ENCODE assay signal across 9 cellular contexts in the genomic region with DNA sequence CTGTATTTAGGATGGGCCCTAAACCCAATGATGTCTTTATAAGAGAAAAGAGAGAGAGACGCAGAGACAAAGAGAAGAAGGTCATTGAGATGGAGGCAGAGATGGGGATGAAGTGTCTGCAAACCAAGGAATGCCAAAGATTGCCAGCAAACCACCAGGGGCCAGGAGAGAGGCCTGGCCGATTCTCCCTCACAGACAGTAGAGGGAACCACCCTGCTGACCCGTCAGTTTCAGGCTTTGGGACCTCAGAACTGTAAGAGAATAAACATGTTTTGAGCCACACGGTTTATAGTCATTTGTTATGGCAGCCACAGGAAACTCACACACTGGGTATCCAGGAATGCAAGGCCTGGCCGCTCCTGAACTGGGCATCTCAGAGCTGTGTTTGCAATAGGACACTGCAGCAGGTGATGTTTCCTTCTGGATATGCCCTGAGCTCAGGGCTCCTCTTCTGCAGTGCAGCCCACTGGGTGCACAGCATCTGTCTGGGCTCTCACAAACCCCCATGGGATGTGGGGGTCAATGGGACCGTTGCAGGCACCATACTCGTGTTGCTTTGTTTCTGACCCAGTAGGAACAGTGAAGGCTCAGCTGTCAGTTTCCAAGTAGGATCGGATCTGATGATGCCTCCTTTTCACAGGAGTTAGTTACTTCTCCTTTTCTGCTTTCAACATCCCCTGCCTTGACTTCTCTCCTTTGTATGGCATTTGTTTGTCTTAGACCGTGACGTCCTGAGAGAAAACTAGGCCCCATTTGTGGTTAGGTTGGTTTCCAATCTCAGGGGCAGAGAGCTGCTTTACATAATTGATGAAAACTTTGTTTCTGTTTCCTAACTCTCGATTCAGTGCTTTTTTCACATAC. TPM values are rescaled to one million over a fixed set of nuclear protein-coding genes. Genes with fewer than 3 reads are reported as not detected.
DNase-seq lines count a peak whose midpoint lies in the region; ATAC-seq and TF ChIP-seq lines count a peak whose summit lies in the region.
"Had no signal": no experiment of that assay in that cellular context is flagged by ENCODE, and none has a peak within 500 bp of the region (broad histone marks: within the 10 kb centered on the region; RNA-seq: fewer than 3 reads in every experiment).

No MANE protein-coding gene starts in this region.

- H3K27ac ChIP-seq in CD4-positive, CD25-positive, alpha-beta regulatory T cell (ENCODE audit: insufficient read depth, low read length, poor library complexity, severe bottlenecking), result no peak overlapping the region

- H3K9me3 ChIP-seq in CD4-positive, CD25-positive, alpha-beta regulatory T cell (ENCODE audit: control insufficient read depth in 2 of 2, low read length in 2 of 2), result no peaks in the 10 kb centered on the region

- peaks cover 34% of the 10 kb centered on the region for H3K36me3 Mint-ChIP-seq in CD4-positive, CD25-positive, alpha-beta regulatory T cell
- peaks cover 47% of the 10 kb centered on the region for H3K36me3 Mint-ChIP-seq in activated naive CD8-positive, alpha-beta T cell treated with anti-CD3 and anti-CD28 coated beads for 36 hours
- H3K36me3 Mint-ChIP-seq in chondrocyte (ENCODE audit: low read depth), result peaks cover 19% of the 10 kb centered on the region

- no peaks in the 10 kb centered on the region for H3K27me3 Mint-ChIP-seq in CD4-positive, CD25-positive, alpha-beta regulatory T cell
- no peaks in the 10 kb centered on the region for H3K27me3 Mint-ChIP-seq in activated naive CD8-positive, alpha-beta T cell treated with anti-CD3 and anti-CD28 coated beads for 36 hours
- no peaks in the 10 kb centered on the region for H3K27me3 Mint-ChIP-seq in chondrocyte (ENCODE audit: low read depth)

- no peaks in the 10 kb centered on the region for H3K27me3 ChIP-seq in CD4-positive, CD25-positive, alpha-beta regulatory T cell (ENCODE audit: control insufficient read depth, insufficient read depth, low read length)

- no peak for TF ChIP-seq CTCF in chondrocyte (IDR thresholded peaks at IDR 0.05)

- H3K4me1 Mint-ChIP-seq in CD4-positive, CD25-positive, alpha-beta regulatory T cell, result peaks cover 13 to 82% (median 52%) of the 10 kb centered on the region in 4 donors
- peaks cover 54% of the 10 kb centered on the region for H3K4me1 Mint-ChIP-seq in activated naive CD8-positive, alpha-beta T cell treated with anti-CD3 and anti-CD28 coated beads for 36 hours
- H3K4me1 Mint-ChIP-seq in chondrocyte (ENCODE audit: low read depth), result peaks cover 41% of the 10 kb centered on the region

- no peak overlapping the region for H3K4me3 ChIP-seq in CD4-positive, CD25-positive, alpha-beta regulatory T cell (ENCODE audit: low read depth, low read length)

- peak overlapping the region; percentile 39 to 88 (median 82) for H3K27ac Mint-ChIP-seq in CD4-positive, CD25-positive, alpha-beta regulatory T cell
- H3K27ac Mint-ChIP-seq in activated naive CD8-positive, alpha-beta T cell treated with anti-CD3 and anti-CD28 coated beads for 36 hours, result peak overlapping the region; percentile 56
- H3K27ac Mint-ChIP-seq in chondrocyte (ENCODE audit: unreplicated experiment), result no peak overlapping the region
- H3K27ac Mint-ChIP-seq: HFFc6 had no signal

- peaks cover 0 to 2% (median 0%) of the 10 kb centered on the region in 7 donors for H3K9me3 Mint-ChIP-seq in CD4-positive, CD25-positive, alpha-beta regulatory T cell
- H3K9me3 Mint-ChIP-seq in activated naive CD8-positive, alpha-beta T cell treated with anti-CD3 and anti-CD28 coated beads for 36 hours, result peaks cover 5% of the 10 kb centered on the region
- no peaks in the 10 kb centered on the region for H3K9me3 Mint-ChIP-seq in chondrocyte (ENCODE audit: low read depth)
- H3K9me3 Mint-ChIP-seq: HFFc6 had no signal

- H3K36me3 ChIP-seq in CD4-positive, CD25-positive, alpha-beta regulatory T cell (ENCODE audit: control insufficient read depth, insufficient read depth, low read length), result peaks cover 6% of the 10 kb centered on the region

- peak in 1 of 3 donors; percentile 34 for DNase-seq in CD4-positive, CD25-positive, alpha-beta regulatory T cell
- DNase-seq in activated naive CD8-positive, alpha-beta T cell treated with anti-CD3 and anti-CD28 coated beads for 36 hours, result no peak
- DNase-seq in NCI-H1105 (lab: John Stamatoyannopoulos, UW) (no peak), NCI-H2227 (lab: John Stamatoyannopoulos, UW; ENCODE audit: unreplicated experiment) (no peak), chondrocyte (ENCODE audit: low spot score) (no peak), COLO829 (ENCODE audit: low spot score) (no peak)
- DNase-seq: HFFc6 had no signal

- no peak for ATAC-seq in CD4-positive, CD25-positive, alpha-beta regulatory T cell (ENCODE audit: low read depth in 2 of 2)
- ATAC-seq in GM19351 (IDR thresholded peaks at IDR 0.05; ENCODE audit: unreplicated experiment) (peak; percentile 48), HG03108 (IDR thresholded peaks at IDR 0.05; ENCODE audit: unreplicated experiment) (peak; percentile 48)

- peaks cover 47% of the 10 kb centered on the region for H3K4me1 ChIP-seq in CD4-positive, CD25-positive, alpha-beta regulatory T cell (ENCODE audit: control insufficient read depth, insufficient read depth, low read length, poor library complexity, severe bottlenecking)

- peak overlapping the region in 1 of 4 donors; percentile 87 for H3K4me3 Mint-ChIP-seq in CD4-positive, CD25-positive, alpha-beta regulatory T cell
- no peak overlapping the region for H3K4me3 Mint-ChIP-seq in activated naive CD8-positive, alpha-beta T cell treated with anti-CD3 and anti-CD28 coated beads for 36 hours
- H3K4me3 Mint-ChIP-seq in chondrocyte (ENCODE audit: unreplicated experiment), result no peak overlapping the region

RNA-seq across cellular contexts. Expression of a gene that starts 20.8 kb away (rescaled TPM):
- total RNA-seq in CD4-positive, CD25-positive, alpha-beta regulatory T cell, result 61.3 TPM
- polyA plus RNA-seq in CD4-positive, CD25-positive, alpha-beta regulatory T cell, result 10 to 100 TPM; 42.2 to 58.3 (median 49.1) TPM
- total RNA-seq in activated naive CD8-positive, alpha-beta T cell treated with anti-CD3 and anti-CD28 coated beads for 36 hours, result 10 to 100 TPM; 36.4 to 37.2 TPM
- total RNA-seq in chondrocyte, result 24.0 to 31.9 TPM (median 26.0 TPM) in 3 replicates

RNA-seq across cellular contexts. Expression of a gene that starts 34.0 kb away (rescaled TPM):
- total RNA-seq in CD4-positive, CD25-positive, alpha-beta regulatory T cell, result 72.4 TPM
- 100 to 1,000 TPM in 1 of 4 donors, 10 to 100 TPM in 3; 72.9 to 111 (median 77.8) TPM for polyA plus RNA-seq in CD4-positive, CD25-positive, alpha-beta regulatory T cell
- total RNA-seq in activated naive CD8-positive, alpha-beta T cell treated with anti-CD3 and anti-CD28 coated beads for 36 hours, result 100 to 1,000 TPM; 225 TPM
- total RNA-seq in chondrocyte, result 43.5 to 50.1 TPM (median 48.4 TPM) in 3 replicates

Comparison
In these comparisons a context has a peak if more than half of its experiments do, and no peak if none do; other contexts are left out.
1. ATAC-seq: peak in GM19351 (single experiment) and HG03108 (single experiment); none in CD4-positive, CD25-positive, alpha-beta regulatory T cell (0 of 2).